In the genomic region with DNA sequence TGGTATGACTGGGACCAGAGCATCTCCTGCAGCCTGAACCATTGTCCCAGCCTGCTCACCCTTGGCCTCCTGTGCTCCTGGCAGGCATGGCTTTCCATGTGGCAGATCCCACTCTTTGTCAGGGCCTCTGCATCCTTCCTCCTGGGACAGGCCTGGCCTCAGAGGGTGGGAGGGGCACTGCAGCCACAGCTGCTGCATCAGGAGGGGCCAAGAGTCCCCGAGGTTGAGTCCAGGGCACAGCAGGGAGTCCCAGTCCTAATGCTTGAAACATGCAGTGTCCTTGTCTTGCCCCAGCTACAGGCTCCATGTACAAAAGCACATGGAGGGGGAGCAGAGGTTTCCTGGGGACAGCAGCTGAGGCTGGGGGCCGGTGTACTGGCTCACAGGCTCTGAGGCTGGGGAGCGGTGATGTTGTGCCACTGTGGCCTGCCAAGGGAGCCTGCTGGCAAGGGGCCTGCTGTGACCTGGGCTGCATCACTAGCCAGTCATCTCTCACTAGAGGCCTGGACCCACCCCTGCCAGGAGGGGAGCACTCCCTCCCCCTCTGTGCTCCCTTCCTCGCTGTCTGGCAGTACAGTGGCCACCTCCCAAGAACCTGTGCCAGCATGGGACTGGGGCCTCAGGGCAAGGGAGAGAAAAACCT, we compare ENCODE assay signal across 19 cellular contexts.
"Had no signal": no experiment of that assay in that cellular context is flagged by ENCODE, and none has a peak within 500 bp of the region (broad histone marks: within the 10 kb centered on the region; RNA-seq: fewer than 3 reads in every experiment).

No MANE protein-coding gene starts in this region.

- H3K4me1 Mint-ChIP-seq: activated B cell treated with CpG ODN at 0.5 μM for 24 hours; central memory CD8-positive, alpha-beta T cell; memory B cell; natural killer cell; stimulated activated naive CD8-positive, alpha-beta T cell treated with anti-CD3 and anti-CD28 coated beads, Interleukin-15, amount 100 ng/mL, for 72 hours; T-cell had no signal

- H3K27ac ChIP-seq: brain microvascular endothelial cell, colonic mucosa, parathyroid adenoma had no signal

- H3K27ac Mint-ChIP-seq: activated B cell treated with CpG ODN at 0.5 μM for 24 hours; activated CD4-positive, alpha-beta memory T cell treated with anti-CD3 and anti-CD28 coated beads for 36 hours; memory B cell; natural killer cell; T-cell; type B pancreatic cell had no signal

- H3K4me3 ChIP-seq: colonic mucosa, mucosa of descending colon had no signal

- H3K9me3 ChIP-seq: colonic mucosa had no signal

- H3K4me3 Mint-ChIP-seq: activated B cell treated with CpG ODN at 0.5 μM for 24 hours; activated CD4-positive, alpha-beta memory T cell treated with anti-CD3 and anti-CD28 coated beads for 36 hours; central memory CD8-positive, alpha-beta T cell; memory B cell; natural killer cell; stimulated activated naive CD8-positive, alpha-beta T cell treated with anti-CD3 and anti-CD28 coated beads, Interleukin-15, amount 100 ng/mL, for 72 hours; T-cell; type B pancreatic cell had no signal

- DNase-seq: activated B cell treated with CpG ODN at 0.5 μM for 24 hours; activated CD4-positive, alpha-beta memory T cell treated with anti-CD3 and anti-CD28 coated beads for 36 hours; activated CD4-positive, alpha-beta T cell treated with anti-CD3 and anti-CD28 coated beads for 4 hours; activated naive CD4-positive, alpha-beta T cell; activated T-cell treated with anti-CD3 and anti-CD28 coated beads for 4 hours; anterior cingulate cortex; brain microvascular endothelial cell; colonic mucosa; foreskin melanocyte; mucosa of descending colon; natural killer cell; stimulated activated CD4-positive, alpha-beta T cell treated with anti-CD3 and anti-CD28 coated beads, Interleukin-2, amount 100 ng/mL, for 24 hours; stimulated activated naive CD8-positive, alpha-beta T cell treated with anti-CD3 and anti-CD28 coated beads, Interleukin-15, amount 100 ng/mL, for 72 hours; T-cell had no signal

- H3K27me3 Mint-ChIP-seq: activated B cell treated with CpG ODN at 0.5 μM for 24 hours; activated CD4-positive, alpha-beta memory T cell treated with anti-CD3 and anti-CD28 coated beads for 36 hours; central memory CD8-positive, alpha-beta T cell; memory B cell; stimulated activated naive CD8-positive, alpha-beta T cell treated with anti-CD3 and anti-CD28 coated beads, Interleukin-15, amount 100 ng/mL, for 72 hours; T-cell; type B pancreatic cell had no signal

- H3K36me3 Mint-ChIP-seq: activated CD4-positive, alpha-beta memory T cell treated with anti-CD3 and anti-CD28 coated beads for 36 hours; memory B cell; natural killer cell; T-cell; type B pancreatic cell had no signal

- H3K4me1 ChIP-seq: colonic mucosa, parathyroid adenoma had no signal

- H3K36me3 ChIP-seq: brain microvascular endothelial cell, colonic mucosa had no signal

- ATAC-seq: mucosa of descending colon, natural killer cell, SK-N-SH treated with all-trans-retinoic acid at 6 μM for 48 hours, T-cell had no signal

- H3K27me3 ChIP-seq: brain microvascular endothelial cell, colonic mucosa had no signal
